ENCODE assay signal across 20 cellular contexts in the genomic region with DNA sequence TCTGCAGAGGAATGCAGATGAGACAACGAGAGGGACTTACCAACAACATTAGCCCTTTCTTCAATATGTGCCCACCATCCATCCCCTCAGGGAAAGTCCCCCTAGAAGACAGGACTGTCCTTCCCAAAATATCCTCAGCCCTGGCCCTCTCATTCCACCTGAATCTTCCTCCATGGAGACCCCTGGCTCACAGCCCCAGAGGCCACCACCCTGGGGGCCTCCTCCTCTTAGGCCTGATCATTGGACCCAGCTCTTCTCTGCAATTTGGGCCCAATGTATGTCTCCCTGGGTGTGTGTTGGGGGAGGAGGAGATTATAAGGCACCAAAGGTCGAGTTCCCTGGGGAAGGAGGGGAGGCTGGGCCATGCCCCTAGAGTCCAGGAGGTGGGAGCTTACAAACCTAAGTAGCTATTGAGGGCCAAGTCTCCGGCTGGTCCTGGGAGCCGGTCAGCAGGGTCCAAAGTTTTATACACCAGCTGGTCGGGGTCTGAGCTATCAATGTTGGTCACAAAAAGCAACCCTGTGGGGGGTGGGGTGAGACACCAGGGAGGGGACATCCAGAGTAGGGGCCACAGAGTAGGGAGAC. TPM values are rescaled to one million over a fixed set of nuclear protein-coding genes. Genes with fewer than 3 reads are reported as not detected.
DNase-seq lines count a peak whose midpoint lies in the region; ATAC-seq and TF ChIP-seq lines count a peak whose summit lies in the region.
"Had no signal": no experiment of that assay in that cellular context is flagged by ENCODE, and none has a peak within 500 bp of the region (broad histone marks: within the 10 kb centered on the region; RNA-seq: fewer than 3 reads in every experiment).

No MANE protein-coding gene starts in this region.

- DNase-seq in left ventricle myocardium superior (peak; percentile 23), left cardiac atrium (no peak), right atrium auricular region (ENCODE audit: low spot score) (no peak), gastrocnemius medialis (no peak), HT-29 (ENCODE audit: low spot score) (no peak), HCEC 1CT (no peak), putamen (ENCODE audit: low spot score) (no peak)
- DNase-seq: CD4-positive, alpha-beta T cell; DMS79; GM23248; HFFc6; Karpas-422; MM.1S; NCI-H1105; NCI-H1694 treated with DMSO at 0.1 percent for 48 hours; NCI-H69; PC-9; SHP77 had no signal

- in situ Hi-C loops in gastrocnemius medialis (cut with MboI; ENCODE audit: low sequenced_read_pairs in 4 of 4): loop anchor here in 1 of 4 donors (25.0 kb wide), 1 partner anchor 1712 kb away; a partner anchor contains a TSS

- H3K4me3 ChIP-seq in right atrium auricular region (no peak overlapping the region), gastrocnemius medialis (no peak overlapping the region)
- H3K4me3 ChIP-seq: GM12878, GM23248, PC-9 had no signal

- H3K36me3 ChIP-seq in right atrium auricular region: peaks cover 73% of the 10 kb centered on the region
- H3K36me3 ChIP-seq in gastrocnemius medialis: peaks cover 0 to 50% of the 10 kb centered on the region in 2 donors

- H3K9me3 ChIP-seq in right atrium auricular region (no peaks in the 10 kb centered on the region), gastrocnemius medialis (no peaks in the 10 kb centered on the region)

- no peak for TF ChIP-seq POLR2A in gastrocnemius medialis (IDR thresholded peaks at IDR 0.05)

- TF ChIP-seq CTCF in right atrium auricular region (IDR thresholded peaks at IDR 0.05) (no peak), gastrocnemius medialis (IDR thresholded peaks at IDR 0.05 in 4 of 5, conservative IDR thresholded peaks at IDR 0.05 in 1 of 5) (no peak)

- peaks cover 0 to 42% of the 10 kb centered on the region in 2 donors for H3K4me1 ChIP-seq in right atrium auricular region
- peaks cover 45 to 47% of the 10 kb centered on the region in 2 donors for H3K4me1 ChIP-seq in gastrocnemius medialis

- ATAC-seq in left ventricle myocardium superior (no peak), left cardiac atrium (no peak), gastrocnemius medialis (no peak), HG02981 (IDR thresholded peaks at IDR 0.05; ENCODE audit: unreplicated experiment) (no peak)
- ATAC-seq: GM12878 had no signal

- no peaks in the 10 kb centered on the region for H3K27me3 ChIP-seq in right atrium auricular region
- H3K27me3 ChIP-seq in gastrocnemius medialis: no peaks in the 10 kb centered on the region

- intact Hi-C loops in left ventricle myocardium superior (cut with micrococcal nuclease): no loop called here
- intact Hi-C loops in left cardiac atrium (cut with DNase I): no loop called here
- intact Hi-C loops in gastrocnemius medialis (cut with DNase I; ENCODE audit: low total_unique reads): loop anchor here (2.0 to 10.0 kb wide), 2 partner anchors 17 to 1415 kb away; a partner anchor contains a TSS

- H3K27ac ChIP-seq in right atrium auricular region (peak overlapping the region; percentile 33 to 63), gastrocnemius medialis (peak overlapping the region; percentile 87 to 96 (median 92))
- H3K27ac ChIP-seq: GM23248, PC-9 had no signal

RNA-seq across cellular contexts. Expression of a gene that starts 8.1 kb away (rescaled TPM):
- total RNA-seq in left ventricle myocardium superior (488 TPM), left cardiac atrium (100 to 1,000 TPM; 395 to 448 TPM), right atrium auricular region (100 to 1,000 TPM; 291 to 309 TPM), gastrocnemius medialis (100 to 1,000 TPM in 2 of 4 donors, 10 to 100 TPM in 2; 69.7 to 206 (median 92.0) TPM)
- total RNA-seq in HT-29 (2014; rRNA removed; shearing (Covaris generic)): 4.6 and 4.7 TPM in 2 replicates

RNA-seq across cellular contexts. Expression of a gene that starts 16.3 kb away (rescaled TPM):
- total RNA-seq in left ventricle myocardium superior (124 TPM), left cardiac atrium (100 to 1,000 TPM; 119 to 123 TPM), right atrium auricular region (100 to 1,000 TPM; 177 to 187 TPM), gastrocnemius medialis (100 to 1,000 TPM; 255 to 434 (median 300) TPM)
- 165 and 169 TPM in 2 replicates for total RNA-seq in HT-29 (2014; rRNA removed; shearing (Covaris generic))

RNA-seq across cellular contexts. Expression of a gene that starts 20.6 kb away (rescaled TPM):
- total RNA-seq in left ventricle myocardium superior (13.5 TPM), left cardiac atrium (10 to 100 TPM; 29.5 to 38.1 TPM), right atrium auricular region (10 to 100 TPM; 13.0 to 22.4 TPM), gastrocnemius medialis (10 to 100 TPM in 1 of 4 donors, 1 to 10 TPM in 3; 3.8 to 10.3 (median 7.5) TPM)
- total RNA-seq in HT-29 (2014; rRNA removed; shearing (Covaris generic)): 5.3 and 5.7 TPM in 2 replicates

RNA-seq across cellular contexts. Expression of a gene that starts 29.2 kb away (rescaled TPM):
- total RNA-seq in left ventricle myocardium superior (733 TPM), left cardiac atrium (1,000 to 10,000 TPM; 1,288 to 1,875 TPM), right atrium auricular region (1,000 to 10,000 TPM; 1,041 to 1,122 TPM), gastrocnemius medialis (1,000 to 10,000 TPM in 1 of 4 donors, 100 to 1,000 TPM in 3; 423 to 1,107 (median 634) TPM)
- total RNA-seq in HT-29 (2014; rRNA removed; shearing (Covaris generic)): 867 and 895 TPM in 2 replicates

RNA-seq across cellular contexts. Expression of a gene that starts 43.4 kb away (rescaled TPM):
- total RNA-seq in left ventricle myocardium superior (8.9 TPM), left cardiac atrium (10 to 100 TPM; 12.0 to 14.2 TPM), right atrium auricular region (1 to 10 TPM; 8.1 to 8.6 TPM), gastrocnemius medialis (1 to 10 TPM in 2 of 4 donors, under 1 TPM in 2; 0.17 to 4.4 (median 1.1) TPM)
- total RNA-seq in HT-29 (2014; rRNA removed; shearing (Covaris generic)): 2.0 and 3.8 TPM in 2 replicates

Comparison
In these comparisons a context has a peak if more than half of its experiments do, and no peak if none do; other contexts are left out.
1. RNA of a gene that starts 8.1 kb away (total RNA-seq): 488 TPM in left ventricle myocardium superior (single experiment), 395 to 448 TPM in left cardiac atrium, 291 to 309 TPM in right atrium auricular region and 69.7 to 206 TPM in gastrocnemius medialis; 4.6 to 4.7 TPM in HT-29; every median in the first group is over 10 times any median in the second.